ENCODE assay signal across 23 cellular contexts in the genomic region with DNA sequence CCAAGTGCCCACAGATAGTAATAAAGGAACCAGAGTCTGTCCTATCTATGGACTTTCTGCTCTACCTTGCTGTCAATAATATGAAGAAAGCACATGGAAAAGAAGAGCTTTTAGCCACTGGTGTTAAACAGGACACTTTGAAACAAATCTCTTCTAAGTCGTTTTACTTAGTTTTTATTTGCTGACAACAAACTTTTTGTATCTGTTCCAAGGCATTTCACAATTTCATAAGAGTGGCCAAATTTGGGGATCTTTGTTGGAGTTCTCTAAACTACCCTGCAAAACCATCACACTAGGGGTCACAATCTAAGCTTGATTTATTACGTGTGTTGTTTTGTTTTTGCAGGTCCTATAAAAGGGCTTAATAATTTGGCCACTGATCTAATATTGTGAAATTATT. TPM values are rescaled to one million over a fixed set of nuclear protein-coding genes. Genes with fewer than 3 reads are reported as not detected.
"Had no signal": no experiment of that assay in that cellular context is flagged by ENCODE, and none has a peak within 500 bp of the region (broad histone marks: within the 10 kb centered on the region; RNA-seq: fewer than 3 reads in every experiment).

No MANE protein-coding gene starts in this region.

- H3K4me1 Mint-ChIP-seq: activated CD4-positive, alpha-beta T cell treated with anti-CD3 and anti-CD28 coated beads, Interleukin-2, amount 10 ng/mL, durations not matched to agents 7 days and 5 days; activated naive CD8-positive, alpha-beta T cell treated with anti-CD3 and anti-CD28 coated beads for 36 hours had no signal

- H3K36me3 Mint-ChIP-seq: activated CD4-positive, alpha-beta memory T cell treated with anti-CD3 and anti-CD28 coated beads for 36 hours; activated naive CD8-positive, alpha-beta T cell treated with anti-CD3 and anti-CD28 coated beads for 36 hours had no signal

- H3K27ac ChIP-seq: SK-N-MC, VCaP had no signal

- H3K27me3 Mint-ChIP-seq: activated CD4-positive, alpha-beta memory T cell treated with anti-CD3 and anti-CD28 coated beads for 36 hours; activated CD4-positive, alpha-beta T cell treated with anti-CD3 and anti-CD28 coated beads, Interleukin-2, amount 10 ng/mL, durations not matched to agents 7 days and 5 days; activated naive CD8-positive, alpha-beta T cell treated with anti-CD3 and anti-CD28 coated beads for 36 hours had no signal

- DNase-seq: activated CD4-positive, alpha-beta memory T cell treated with anti-CD3 and anti-CD28 coated beads for 36 hours; activated CD4-positive, alpha-beta T cell treated with anti-CD3 and anti-CD28 coated beads, Interleukin-2, amount 10 ng/mL, durations not matched to agents 7 days and 5 days; activated CD4-positive, CD25-positive, alpha-beta regulatory T cell; activated CD8-positive, alpha-beta memory T cell treated with anti-CD3 and anti-CD28 coated beads for 24 hours; activated effector memory CD4-positive, alpha-beta T cell treated with anti-CD3 and anti-CD28 coated beads, Interleukin-2, amount 50 U/mL, for 16 hours; activated naive CD4-positive, alpha-beta T cell treated with Interleukin-2 at 50 U/mL for 16 hours; activated naive CD8-positive, alpha-beta T cell treated with anti-CD3 and anti-CD28 coated beads for 36 hours; activated T-cell treated with anti-CD3 and anti-CD28 coated beads, Interleukin-2, amount 50 U/mL, for 4 hours; caudate nucleus; Karpas-422; MM.1S; NCI-H1105 treated with DMSO at 0.1 percent for 48 hours; NCI-H1436 treated with DMSO at 0.1 percent for 48 hours; NCI-H187; NCI-H2081; NCI-H510A treated with DMSO at 0.1 percent for 48 hours; NCI-H69; PC-3; T-helper 1 cell had no signal

- H3K4me3 Mint-ChIP-seq: activated CD4-positive, alpha-beta memory T cell treated with anti-CD3 and anti-CD28 coated beads for 36 hours; activated CD4-positive, alpha-beta T cell treated with anti-CD3 and anti-CD28 coated beads, Interleukin-2, amount 10 ng/mL, durations not matched to agents 7 days and 5 days; activated naive CD8-positive, alpha-beta T cell treated with anti-CD3 and anti-CD28 coated beads for 36 hours; activated T-cell treated with anti-CD3 and anti-CD28 coated beads, Interleukin-2, amount 50 U/mL, for 4 hours had no signal

- H3K27ac Mint-ChIP-seq: activated CD4-positive, alpha-beta memory T cell treated with anti-CD3 and anti-CD28 coated beads for 36 hours; activated CD4-positive, alpha-beta T cell treated with anti-CD3 and anti-CD28 coated beads, Interleukin-2, amount 10 ng/mL, durations not matched to agents 7 days and 5 days; activated naive CD8-positive, alpha-beta T cell treated with anti-CD3 and anti-CD28 coated beads for 36 hours had no signal

- ATAC-seq: activated T-cell treated with anti-CD3 and anti-CD28 coated beads, Interleukin-2, amount 50 U/mL, for 4 hours; K562; PC-3 had no signal

- H3K4me3 ChIP-seq: K562, SK-N-MC had no signal

RNA-seq across cellular contexts. Expression of a gene that starts 54.4 kb away (rescaled TPM):
- total RNA-seq: activated CD4-positive, alpha-beta memory T cell treated with anti-CD3 and anti-CD28 coated beads for 36 hours; activated CD4-positive, alpha-beta T cell treated with anti-CD3 and anti-CD28 coated beads, Interleukin-2, amount 10 ng/mL, durations not matched to agents 7 days and 5 days; activated naive CD8-positive, alpha-beta T cell treated with anti-CD3 and anti-CD28 coated beads for 36 hours; activated T-cell treated with anti-CD3 and anti-CD28 coated beads, Interleukin-2, amount 50 U/mL, for 4 hours; K562; PC-3; T-helper 2 cell treated with Interferon-gamma antibody and Interleukin-4, amounts not matched to agents 100 ng/mL and 5 ng/mL, for 36 hours had no signal
